ENCODE assay signal across 20 cellular contexts in the genomic region with DNA sequence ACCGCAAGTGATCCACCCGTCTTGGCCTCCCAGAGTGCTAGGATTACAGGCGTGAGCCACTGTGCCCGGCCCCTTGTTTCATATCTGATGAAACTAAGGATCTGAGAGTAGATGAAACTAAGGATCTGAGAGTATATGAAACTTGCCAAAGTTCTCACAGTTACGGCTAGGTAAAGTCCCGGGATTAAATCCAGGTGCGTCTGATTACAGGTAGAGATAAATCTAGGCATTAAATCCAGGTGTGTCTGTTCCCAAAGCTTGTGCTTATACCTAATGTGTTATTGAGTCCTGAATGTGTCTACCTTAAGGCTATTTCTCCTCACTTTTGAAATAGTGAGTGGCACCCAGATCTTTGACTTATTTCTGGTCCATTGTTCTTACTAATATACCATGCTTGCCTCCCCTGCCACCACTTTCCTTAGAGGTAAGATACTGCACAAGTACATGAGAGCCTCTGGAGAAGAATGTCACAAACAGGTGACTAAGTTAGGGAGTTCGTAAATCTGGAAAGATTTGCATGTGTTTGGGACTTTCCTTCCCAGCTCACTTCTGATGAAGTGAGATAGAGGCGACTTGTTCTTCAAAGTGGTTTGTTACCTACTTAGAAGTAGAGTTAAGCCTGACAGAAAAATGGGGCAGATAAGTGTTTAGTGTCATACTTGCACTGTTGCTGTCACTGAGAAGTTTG.
"Had no signal": no experiment of that assay in that cellular context is flagged by ENCODE, and none has a peak within 500 bp of the region (broad histone marks: within the 10 kb centered on the region; RNA-seq: fewer than 3 reads in every experiment).

No MANE protein-coding gene starts in this region.

- DNase-seq: activated CD8-positive, alpha-beta memory T cell treated with anti-CD3 and anti-CD28 coated beads, Interleukin-2, amount 50 U/mL, for 48 hours; activated effector memory CD4-positive, alpha-beta T cell treated with Interleukin-2 at 50 U/mL for 16 hours; amygdala; brain microvascular endothelial cell; cortex of kidney; effector CD4-positive, alpha-beta T cell; esophagus squamous epithelium; islet precursor cell; naive B cell; ovary; stimulated activated CD4-positive, alpha-beta T cell treated with anti-CD3 and anti-CD28 coated beads, Interleukin-12 subunit alpha, Interleukin-12 subunit beta, amount 100 ng/mL, for 4 hours; stimulated activated CD4-positive, alpha-beta T cell treated with anti-CD3 and anti-CD28 coated beads, Interleukin-2, amount 100 ng/mL, for 24 hours; T1000; thyroid gland; uterus had no signal

- H3K9me3 ChIP-seq: esophagus squamous epithelium, ovary, thyroid gland, uterus had no signal

- H3K27ac Mint-ChIP-seq: activated naive CD4-positive, alpha-beta T cell treated with anti-CD3 and anti-CD28 coated beads, Interleukin-2, amount 50 U/mL, for 24 hours; naive B cell; neural progenitor cell had no signal

- ATAC-seq: left lobe of liver had no signal

- FAIRE-seq: endothelial cell of umbilical vein had no signal

- H3K9me3 Mint-ChIP-seq: activated naive CD4-positive, alpha-beta T cell treated with anti-CD3 and anti-CD28 coated beads, Interleukin-2, amount 50 U/mL, for 24 hours; naive B cell; neural progenitor cell had no signal

- H3K27ac ChIP-seq: brain microvascular endothelial cell, esophagus squamous epithelium, hepatocyte, neural progenitor cell, ovary, thyroid gland, uterus had no signal

- H3K36me3 Mint-ChIP-seq: activated naive CD4-positive, alpha-beta T cell treated with anti-CD3 and anti-CD28 coated beads, Interleukin-2, amount 50 U/mL, for 24 hours; naive B cell had no signal

- H3K27me3 Mint-ChIP-seq: activated naive CD4-positive, alpha-beta T cell treated with anti-CD3 and anti-CD28 coated beads, Interleukin-2, amount 50 U/mL, for 24 hours; naive B cell had no signal

- H3K4me3 Mint-ChIP-seq: activated naive CD4-positive, alpha-beta T cell treated with anti-CD3 and anti-CD28 coated beads, Interleukin-2, amount 50 U/mL, for 24 hours; neural progenitor cell had no signal

- H3K36me3 ChIP-seq: brain microvascular endothelial cell, ovary, thyroid gland, uterus had no signal

- H3K27me3 ChIP-seq: brain microvascular endothelial cell, esophagus squamous epithelium, hepatocyte, neural progenitor cell, ovary, thyroid gland, uterus had no signal

- H3K4me3 ChIP-seq: esophagus squamous epithelium, hepatocyte, neural progenitor cell, ovary, thyroid gland, uterus had no signal

- H3K4me1 ChIP-seq: thyroid gland, uterus had no signal
